Comparison of ENCODE assay signal across 29 cellular contexts in genomic region chr4:41234424-41234823, GRCh38. TPM values are rescaled to one million over a fixed set of nuclear protein-coding genes. Genes with fewer than 3 reads are reported as not detected.
"Had no signal": no experiment of that assay in that cellular context is flagged by ENCODE, and none has a peak within 500 bp of the region (broad histone marks: within the 10 kb centered on the region; RNA-seq: fewer than 3 reads in every experiment).

No MANE protein-coding gene starts in this region.

- H3K27me3 ChIP-seq: neutrophil, pancreas, right lobe of liver, spleen, stomach, thyroid gland, tibial nerve, upper lobe of left lung, uterus had no signal

- H3K4me2 ChIP-seq: smooth muscle cell had no signal

- H3K27ac ChIP-seq: neutrophil, pancreas, psoas muscle, right lobe of liver, skin epidermis, spleen, stomach, thoracic aorta, thyroid gland, tibial nerve, upper lobe of left lung, uterus had no signal

- H3K27ac Mint-ChIP-seq: naive thymus-derived CD4-positive, alpha-beta T cell; natural killer cell; nephron; progenitor cell of endocrine pancreas; stimulated activated effector memory CD8-positive, alpha-beta T cell treated with anti-CD3 and anti-CD28 coated beads, Interleukin-12 subunit alpha, Interleukin-12 subunit beta, amount 100 ng/mL, for 72 hours; stimulated activated naive B cell treated with anti-CD40 and anti-IgM and Interleukin-4, amounts not matched to agents 10 μg/mL and 1 μg/mL and 100 μg/mL, for 72 hours; stimulated activated naive CD8-positive, alpha-beta T cell treated with anti-CD3 and anti-CD28 coated beads, Interleukin-15, Interleukin-2, amounts not matched to agents 100 ng/mL and 50 ng/mL, for 24 hours had no signal

- H3K9me3 Mint-ChIP-seq: natural killer cell; stimulated activated naive B cell treated with anti-CD40 and anti-IgM and Interleukin-4, amounts not matched to agents 10 μg/mL and 1 μg/mL and 100 μg/mL, for 72 hours; stimulated activated naive CD8-positive, alpha-beta T cell treated with anti-CD3 and anti-CD28 coated beads, Interleukin-15, Interleukin-2, amounts not matched to agents 100 ng/mL and 50 ng/mL, for 24 hours had no signal

- DNase-seq: naive thymus-derived CD4-positive, alpha-beta T cell; natural killer cell; pancreas; posterior cingulate gyrus; psoas muscle; right cardiac atrium; right lobe of liver; spleen; stimulated activated CD4-positive, alpha-beta T cell treated with anti-CD3 and anti-CD28 coated beads, Interleukin-15, amount 100 ng/mL, for 24 hours; stimulated activated CD4-positive, alpha-beta T cell treated with anti-CD3 and anti-CD28 coated beads, Interleukin-2, amount 100 ng/mL, for 24 hours; stimulated activated CD4-positive, alpha-beta T cell treated with anti-CD3 and anti-CD28 coated beads, Interleukin-2, amount 100 ng/mL, for 48 hours; stimulated activated CD4-positive, alpha-beta T cell treated with anti-CD3 and anti-CD28 coated beads, Interleukin-4, amount 100 ng/mL, for 24 hours; stimulated activated naive B cell treated with anti-CD40 and anti-IgM and Interleukin-4, amounts not matched to agents 10 μg/mL and 1 μg/mL and 100 μg/mL, for 72 hours; stimulated activated naive CD4-positive, alpha-beta T cell treated with Interleukin-2 at 50 U/mL for 16 hours; stomach; thyroid gland; trophoblast cell; upper lobe of left lung; uterus had no signal

- H3K4me3 Mint-ChIP-seq: naive thymus-derived CD4-positive, alpha-beta T cell; natural killer cell; nephron; neural crest cell; stimulated activated effector memory CD8-positive, alpha-beta T cell treated with anti-CD3 and anti-CD28 coated beads, Interleukin-12 subunit alpha, Interleukin-12 subunit beta, amount 100 ng/mL, for 72 hours; stimulated activated naive B cell treated with anti-CD40 and anti-IgM and Interleukin-4, amounts not matched to agents 10 μg/mL and 1 μg/mL and 100 μg/mL, for 72 hours; stimulated activated naive CD8-positive, alpha-beta T cell treated with anti-CD3 and anti-CD28 coated beads, Interleukin-15, Interleukin-2, amounts not matched to agents 100 ng/mL and 50 ng/mL, for 24 hours had no signal

- ATAC-seq: naive thymus-derived CD4-positive, alpha-beta T cell; natural killer cell; pancreas; psoas muscle; right cardiac atrium; right lobe of liver; stimulated activated effector memory CD8-positive, alpha-beta T cell treated with anti-CD3 and anti-CD28 coated beads, Interleukin-12 subunit alpha, Interleukin-12 subunit beta, amount 100 ng/mL, for 72 hours; stimulated activated naive B cell treated with anti-CD40 and anti-IgM and Interleukin-4, amounts not matched to agents 10 μg/mL and 1 μg/mL and 100 μg/mL, for 72 hours had no signal

- H3K36me3 Mint-ChIP-seq: naive thymus-derived CD4-positive, alpha-beta T cell; natural killer cell; stimulated activated effector memory CD8-positive, alpha-beta T cell treated with anti-CD3 and anti-CD28 coated beads, Interleukin-12 subunit alpha, Interleukin-12 subunit beta, amount 100 ng/mL, for 72 hours had no signal

- H3K4me1 ChIP-seq: pancreas, psoas muscle, right lobe of liver, spleen, stomach, thyroid gland, tibial nerve, upper lobe of left lung, uterus had no signal

- H3K27me3 Mint-ChIP-seq: progenitor cell of endocrine pancreas had no signal

- H3K4me1 Mint-ChIP-seq: naive thymus-derived CD4-positive, alpha-beta T cell; natural killer cell; nephron; neural crest cell; stimulated activated effector memory CD8-positive, alpha-beta T cell treated with anti-CD3 and anti-CD28 coated beads, Interleukin-12 subunit alpha, Interleukin-12 subunit beta, amount 100 ng/mL, for 72 hours; stimulated activated naive B cell treated with anti-CD40 and anti-IgM and Interleukin-4, amounts not matched to agents 10 μg/mL and 1 μg/mL and 100 μg/mL, for 72 hours had no signal

- H3K9me3 ChIP-seq: neutrophil, pancreas, psoas muscle, right lobe of liver, spleen, thoracic aorta, thyroid gland, tibial nerve, upper lobe of left lung, uterus had no signal

RNA-seq across cellular contexts. Expression of gene APBB2, which starts 20.1 kb away (rescaled TPM):
- polyA plus RNA-seq: naive thymus-derived CD4-positive, alpha-beta T cell had no signal

RNA-seq across cellular contexts. Expression of gene UCHL1, which starts 22.3 kb away (rescaled TPM):
- total RNA-seq: natural killer cell had no signal
- polyA plus RNA-seq: naive thymus-derived CD4-positive, alpha-beta T cell had no signal
